15 cellular contexts compared by ENCODE assay signal in genomic region chr12:22978962-22979361, GRCh38.
DNase-seq lines count a peak whose midpoint lies in the region; TF ChIP-seq lines count a peak whose summit lies in the region.
"Had no signal": no experiment of that assay in that cellular context is flagged by ENCODE, and none has a peak within 500 bp of the region (broad histone marks: within the 10 kb centered on the region; RNA-seq: fewer than 3 reads in every experiment).

No MANE protein-coding gene starts in this region.

- no peak overlapping the region for H2BK12ac ChIP-seq in neuronal stem cell (ENCODE audit: low read length)

- no peak overlapping the region for H2BK5ac ChIP-seq in neuronal stem cell (ENCODE audit: low read length)

- H3K4me1 ChIP-seq in neuronal stem cell (ENCODE audit: control insufficient read depth in 2 of 2, insufficient read depth in 1 of 2, low read depth in 1 of 2, low read length in 2 of 2) (peaks cover 0 to 12% of the 10 kb centered on the region in 2 donors), stomach (no peaks in the 10 kb centered on the region)
- H3K4me1 ChIP-seq: upper lobe of right lung had no signal

- TF ChIP-seq EP300 in stomach (IDR thresholded peaks at IDR 0.05), result no peak

- H3K9me3 ChIP-seq in neuronal stem cell (replicated peaks in 1 of 2; ENCODE audit: control insufficient read depth in 2 of 2, insufficient read depth in 1 of 2, low read depth in 1 of 2, low read length in 2 of 2) (peaks cover 0 to 7% of the 10 kb centered on the region in 2 donors), stomach (no peaks in the 10 kb centered on the region)
- H3K9me3 ChIP-seq: upper lobe of right lung had no signal

- H3K27me3 ChIP-seq in neuronal stem cell (ENCODE audit: control insufficient read depth in 3 of 3, insufficient read depth in 3 of 3, low read depth in 1 of 3, low read length in 3 of 3) (no peaks in the 10 kb centered on the region), stomach (no peaks in the 10 kb centered on the region)
- H3K27me3 ChIP-seq: upper lobe of right lung had no signal

- intact Hi-C loops in stomach (cut with DNase I; ENCODE audit: low total_unique reads), result no loop called here

- H3K4ac ChIP-seq in neuronal stem cell (ENCODE audit: low read length), result no peak overlapping the region

- no peak overlapping the region for H3K14ac ChIP-seq in neuronal stem cell (ENCODE audit: low read length)

- H2AFZ ChIP-seq in neuronal stem cell (ENCODE audit: low read length), result no peak overlapping the region

- H3K9ac ChIP-seq in neuronal stem cell (ENCODE audit: low read depth, low read length, poor library complexity), result no peak overlapping the region

- H2BK120ac ChIP-seq in neuronal stem cell (ENCODE audit: low read depth, low read length), result no peak overlapping the region

- H3K27ac ChIP-seq in neuronal stem cell (replicated peaks; ENCODE audit: low read length), result no peak overlapping the region
- H3K27ac ChIP-seq in stomach, result no peak overlapping the region
- H3K27ac ChIP-seq: upper lobe of right lung had no signal

- H2AK5ac ChIP-seq in neuronal stem cell (ENCODE audit: low read depth, low read length), result no peak overlapping the region

- H3K36me3 ChIP-seq in neuronal stem cell (replicated peaks in 1 of 2; ENCODE audit: control insufficient read depth in 2 of 2, insufficient read depth in 2 of 2, low read length in 2 of 2) (no peaks in the 10 kb centered on the region), stomach (no peaks in the 10 kb centered on the region)
- H3K36me3 ChIP-seq: upper lobe of right lung had no signal

- in situ Hi-C loops in Caki2 (cut with HindIII; ENCODE audit: low pct_unique_long_range_greater_than_20kb, low sequenced_read_pairs), result no loop called here

- no peak overlapping the region for H2BK15ac ChIP-seq in neuronal stem cell (ENCODE audit: low read length)

- TF ChIP-seq CTCF in choroid plexus epithelial cell (conservative IDR thresholded peaks at IDR 0.05; ENCODE audit: low read depth, low read length) (no peak), stomach (IDR thresholded peaks at IDR 0.05) (no peak)

- H4K8ac ChIP-seq in neuronal stem cell (ENCODE audit: low read depth, low read length), result peak overlapping the region; percentile 53

- no peaks in the 10 kb centered on the region for H3K79me1 ChIP-seq in neuronal stem cell (ENCODE audit: low read depth, low read length)

- TF ChIP-seq POLR2A in stomach (IDR thresholded peaks at IDR 0.05), result no peak

- no peak overlapping the region for H3K4me3 ChIP-seq in choroid plexus epithelial cell (ENCODE audit: low read depth, low read length)
- no peak overlapping the region for H3K4me3 ChIP-seq in neuronal stem cell (ENCODE audit: low read length in 2 of 2)
- no peak overlapping the region for H3K4me3 ChIP-seq in stomach
- H3K4me3 ChIP-seq: upper lobe of right lung had no signal

- peak overlapping the region; percentile 45 for H3K18ac ChIP-seq in neuronal stem cell (ENCODE audit: low read length)

- WGBS in neuronal stem cell (ENCODE audit: extremely low coverage in 2 of 2, insufficient read length in 2 of 2, insufficient replicate concordance in 1 of 2), 2 donors, result no CpG with 5 or more reads among the region's 2 CpGs
- 69 to 85% (median 79%) methylated on average over 2 of the region's 2 CpGs for WGBS in stomach, 5 donors

- H4K91ac ChIP-seq in neuronal stem cell (ENCODE audit: low read depth, low read length, poor library complexity), result peak overlapping the region; percentile 61

- H3K4me2 ChIP-seq in neuronal stem cell (ENCODE audit: insufficient read depth, low read length, poor library complexity, severe bottlenecking), result no peak overlapping the region

- DNase-seq in Caki2 (ENCODE audit: low read depth), result peak; percentile 70
- peak; percentile 27 for DNase-seq in NCI-H1694 treated with DMSO at 0.1 percent for 48 hours (lab: John Stamatoyannopoulos, UW)
- peak; percentile 93 for DNase-seq in choroid plexus epithelial cell (ENCODE audit: low read depth)
- no peak for DNase-seq in neuronal stem cell (ENCODE audit: low spot score)
- no peak for DNase-seq in GDM1 (lab: John Stamatoyannopoulos, UW)
- no peak for DNase-seq in NCI-H1092 treated with DMSO at 0.1 percent for 48 hours (lab: John Stamatoyannopoulos, UW)
- DNase-seq in stomach, result no peak
- no peak for DNase-seq in activated naive CD4-positive, alpha-beta T cell (lab: John Stamatoyannopoulos, UW)
- DNase-seq: activated CD4-positive, CD25-positive, alpha-beta regulatory T cell treated with anti-CD3 and anti-CD28 coated beads, Interleukin-2, amount 50 U/mL, for 72 hours; activated T-cell treated with anti-CD3 and anti-CD28 coated beads, Interleukin-2, amount 50 U/mL, for 72 hours; hippocampal formation; MM.1S; NCI-H526; retina; upper lobe of right lung had no signal

- H3K23ac ChIP-seq in neuronal stem cell (ENCODE audit: low read depth, low read length, poor library complexity), result no peak overlapping the region

Comparison
In these comparisons a context has a peak if more than half of its experiments do, and no peak if none do; other contexts are left out.
1. DNase-seq: peak in Caki2 (single experiment), NCI-H1694 treated with DMSO at 0.1 percent for 48 hours (single experiment) and choroid plexus epithelial cell (single experiment); none in neuronal stem cell (single experiment), GDM1 (single experiment), NCI-H1092 treated with DMSO at 0.1 percent for 48 hours (single experiment), stomach (single experiment) and activated naive CD4-positive, alpha-beta T cell (0 of 4).